In the genomic region with DNA sequence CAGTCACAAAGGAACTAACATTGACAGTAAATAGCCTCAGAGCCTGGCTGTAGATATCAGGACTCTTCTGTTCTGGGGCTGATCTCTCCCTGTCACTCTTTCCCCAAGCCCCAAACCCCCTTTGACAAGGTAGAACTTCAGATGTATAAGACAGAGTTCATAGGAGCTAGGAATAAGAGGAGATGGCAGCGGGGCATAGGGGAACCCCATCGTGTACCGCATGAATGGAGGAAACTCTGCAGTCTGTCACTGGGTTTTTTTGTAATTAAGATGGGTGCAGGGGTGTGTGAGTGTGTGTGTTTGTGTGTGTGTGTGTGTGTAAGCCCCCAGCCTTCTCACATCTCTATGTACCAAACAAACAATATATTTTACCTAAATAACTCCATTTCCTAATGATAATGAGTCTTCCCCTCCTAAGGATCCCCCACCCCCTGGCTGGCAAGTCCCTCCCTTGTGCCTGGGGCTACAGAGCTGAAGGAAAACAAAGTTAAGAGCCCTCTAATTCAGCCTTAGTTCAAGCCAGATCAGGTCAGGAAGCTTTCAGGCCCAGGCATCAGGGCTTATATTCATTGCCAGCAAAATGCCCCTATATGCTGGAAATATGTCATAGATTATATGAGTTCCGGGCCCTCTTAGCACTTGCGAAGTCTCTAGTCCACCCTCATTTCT, we compare ENCODE assay signal across 1 cellular context.
TF ChIP-seq lines count a peak whose summit lies in the region.

No MANE protein-coding gene starts in this region.

TF ChIP-seq in SK-N-SH, 30 proteins besides CTCF, POLR2A, EP300 and RAD21 (continued from another document):
- TF ChIP-seq, protein P1, sequence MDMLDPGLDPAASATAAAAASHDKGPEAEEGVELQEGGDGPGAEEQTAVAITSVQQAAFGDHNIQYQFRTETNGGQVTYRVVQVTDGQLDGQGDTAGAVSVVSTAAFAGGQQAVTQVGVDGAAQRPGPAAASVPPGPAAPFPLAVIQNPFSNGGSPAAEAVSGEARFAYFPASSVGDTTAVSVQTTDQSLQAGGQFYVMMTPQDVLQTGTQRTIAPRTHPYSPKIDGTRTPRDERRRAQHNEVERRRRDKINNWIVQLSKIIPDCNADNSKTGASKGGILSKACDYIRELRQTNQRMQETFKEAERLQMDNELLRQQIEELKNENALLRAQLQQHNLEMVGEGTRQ (IDR thresholded peaks at IDR 0.05; ENCODE audit: borderline replicate concordance, low read depth, low read length), result no peak
- TF ChIP-seq, protein P2, sequence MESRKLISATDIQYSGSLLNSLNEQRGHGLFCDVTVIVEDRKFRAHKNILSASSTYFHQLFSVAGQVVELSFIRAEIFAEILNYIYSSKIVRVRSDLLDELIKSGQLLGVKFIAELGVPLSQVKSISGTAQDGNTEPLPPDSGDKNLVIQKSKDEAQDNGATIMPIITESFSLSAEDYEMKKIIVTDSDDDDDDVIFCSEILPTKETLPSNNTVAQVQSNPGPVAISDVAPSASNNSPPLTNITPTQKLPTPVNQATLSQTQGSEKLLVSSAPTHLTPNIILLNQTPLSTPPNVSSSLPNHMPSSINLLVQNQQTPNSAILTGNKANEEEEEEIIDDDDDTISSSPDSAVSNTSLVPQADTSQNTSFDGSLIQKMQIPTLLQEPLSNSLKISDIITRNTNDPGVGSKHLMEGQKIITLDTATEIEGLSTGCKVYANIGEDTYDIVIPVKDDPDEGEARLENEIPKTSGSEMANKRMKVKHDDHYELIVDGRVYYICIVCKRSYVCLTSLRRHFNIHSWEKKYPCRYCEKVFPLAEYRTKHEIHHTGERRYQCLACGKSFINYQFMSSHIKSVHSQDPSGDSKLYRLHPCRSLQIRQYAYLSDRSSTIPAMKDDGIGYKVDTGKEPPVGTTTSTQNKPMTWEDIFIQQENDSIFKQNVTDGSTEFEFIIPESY (IDR thresholded peaks at IDR 0.05; ENCODE audit: borderline replicate concordance, low read depth), result no peak
- no peak for TF ChIP-seq MEF2A (IDR thresholded peaks at IDR 0.05; ENCODE audit: borderline replicate concordance, low read depth)
- TF ChIP-seq SMC3 (IDR thresholded peaks at IDR 0.05; ENCODE audit: low read depth, low read length), result no peak
- no peak for TF ChIP-seq EZH2phosphoT487 (IDR thresholded peaks at IDR 0.05; ENCODE audit: borderline replicate concordance, low read depth)
- TF ChIP-seq FOXM1 (IDR thresholded peaks at IDR 0.05; ENCODE audit: low read depth), result no peak
- TF ChIP-seq, protein P3, sequence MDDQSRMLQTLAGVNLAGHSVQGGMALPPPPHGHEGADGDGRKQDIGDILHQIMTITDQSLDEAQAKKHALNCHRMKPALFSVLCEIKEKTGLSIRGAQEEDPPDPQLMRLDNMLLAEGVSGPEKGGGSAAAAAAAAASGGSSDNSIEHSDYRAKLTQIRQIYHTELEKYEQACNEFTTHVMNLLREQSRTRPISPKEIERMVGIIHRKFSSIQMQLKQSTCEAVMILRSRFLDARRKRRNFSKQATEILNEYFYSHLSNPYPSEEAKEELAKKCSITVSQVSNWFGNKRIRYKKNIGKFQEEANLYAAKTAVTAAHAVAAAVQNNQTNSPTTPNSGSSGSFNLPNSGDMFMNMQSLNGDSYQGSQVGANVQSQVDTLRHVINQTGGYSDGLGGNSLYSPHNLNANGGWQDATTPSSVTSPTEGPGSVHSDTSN (IDR thresholded peaks at IDR 0.05), result no peak
- TF ChIP-seq JUND (IDR thresholded peaks at IDR 0.05), result no peak
- TF ChIP-seq NRF1 (IDR thresholded peaks at IDR 0.05; ENCODE audit: low read depth, low read length), result no peak
